Comparison of ENCODE assay signal across 8 cellular contexts in the genomic region with DNA sequence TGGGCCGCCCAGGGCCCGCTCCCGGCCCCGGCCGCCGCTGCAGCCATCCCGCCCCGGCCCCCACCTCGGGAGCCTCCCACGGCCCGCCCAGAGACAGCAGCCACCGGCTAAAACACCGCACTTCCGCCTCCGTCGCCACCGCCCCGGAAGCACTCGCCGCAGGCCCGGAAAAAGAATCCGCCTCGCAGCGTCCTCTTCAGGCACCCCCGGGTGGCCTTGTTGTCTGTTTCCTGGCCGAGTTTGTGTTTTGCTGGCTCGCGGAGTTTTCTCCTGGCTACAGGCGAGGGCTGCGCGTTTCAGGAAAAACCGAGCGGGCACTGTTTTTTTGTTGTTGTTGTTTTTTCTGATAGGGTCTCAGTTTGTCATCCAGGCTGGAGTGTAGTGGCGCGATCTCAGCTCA. TPM values are rescaled to one million over a fixed set of nuclear protein-coding genes. Genes with fewer than 3 reads are reported as not detected.
DNase-seq lines count a peak whose midpoint lies in the region; ATAC-seq, FAIRE-seq and TF ChIP-seq lines count a peak whose summit lies in the region.
"Not testable (repeated sequence)": the region's sequence is repeated elsewhere in the genome, so short reads cannot be mapped to it uniquely, and the experiment has no call there.

A gene (minus strand): TSS at position 125 of the 400 bp plus-strand sequence. CDS start 78 bp downstream, at position 47.

- peak within 1 kb of the TSS; percentile 62 to 65 for H3K27ac ChIP-seq in left lung

- H3K4me3 ChIP-seq in BE2C (ENCODE audit: low read depth, low read length) = peak within 1 kb of the TSS; percentile 57
- H3K4me3 ChIP-seq in left lung = peak within 1 kb of the TSS; percentile 44 to 56

- not testable (repeated sequence) for H3K9me3 Mint-ChIP-seq in chondrocyte (ENCODE audit: low read depth)

- ATAC-seq in HG03432 (IDR thresholded peaks at IDR 0.05; ENCODE audit: unreplicated experiment) (peak; percentile 100), left lung (peak; percentile 99)

- H3K4me3 Mint-ChIP-seq in chondrocyte (ENCODE audit: unreplicated experiment) = peak within 1 kb of the TSS; percentile 92

- H3K27ac Mint-ChIP-seq in chondrocyte (ENCODE audit: unreplicated experiment) = peak within 1 kb of the TSS; percentile 93

- H3K27me3 Mint-ChIP-seq in chondrocyte (ENCODE audit: low read depth) = peaks cover 13% of the 10 kb centered on the region

- FAIRE-seq in GM19239 (lab: Jason Lieb, UNC) = peak; percentile 81

- H3K27me3 ChIP-seq in BE2C = not testable (repeated sequence)
- peaks cover 0 to 12% of the 10 kb centered on the region in 2 donors for H3K27me3 ChIP-seq in left lung

- not testable (repeated sequence) for H3K4me1 ChIP-seq in BE2C, left lung

- not testable (repeated sequence) for H3K4me1 Mint-ChIP-seq in chondrocyte (ENCODE audit: low read depth)

- not testable (repeated sequence) for H3K36me3 ChIP-seq in BE2C, left lung

- intact Hi-C loops in left lung (cut with DNase I) = not testable (repeated sequence)

- DNase-seq in BE2C (peak; percentile 79), NCI-H524 (lab: John Stamatoyannopoulos, UW) (peak; percentile 7 to 68), left lung (peak; percentile 87 to 97)
- DNase-seq in GM19239 (ENCODE audit: insufficient read length, low spot score); chondrocyte (ENCODE audit: low spot score): not testable (repeated sequence)
- peak; percentile 81 for DNase-seq in activated CD4-positive, alpha-beta T cell treated with anti-CD3 and anti-CD28 coated beads for 4 hours
- DNase-seq in stimulated activated CD4-positive, alpha-beta T cell treated with anti-CD3 and anti-CD28 coated beads, Interleukin-1b, Interleukin-23, amount 100 ng/mL, for 4 hours (ENCODE audit: low read depth in 2 of 2) = peak; percentile 71 to 73

- H3K36me3 Mint-ChIP-seq in chondrocyte (ENCODE audit: low read depth) = not testable (repeated sequence)

- H3K9me3 ChIP-seq in BE2C, left lung: not testable (repeated sequence)

- TF ChIP-seq CTCF in BE2C (IDR thresholded peaks at IDR 0.05; ENCODE audit: low read depth, low read length) (peak; percentile 21; the same call in 1 of the 2 replicates), chondrocyte (IDR thresholded peaks at IDR 0.05) (peak; percentile 62)
- TF ChIP-seq CTCF in left lung (IDR thresholded peaks at IDR 0.05) = not testable (repeated sequence)

RNA-seq across cellular contexts. Expression of the gene that starts here (rescaled TPM):
- polyA plus RNA-seq in BE2C (2012; ENCODE audit: insufficient read depth, insufficient read length, low read depth) = 55.3 TPM
- total RNA-seq in chondrocyte = 71.6 to 78.6 TPM (median 72.6 TPM) in 3 replicates
- total RNA-seq in left lung = 10 to 100 TPM; 63.9 to 64.5 TPM
